In the genomic region with DNA sequence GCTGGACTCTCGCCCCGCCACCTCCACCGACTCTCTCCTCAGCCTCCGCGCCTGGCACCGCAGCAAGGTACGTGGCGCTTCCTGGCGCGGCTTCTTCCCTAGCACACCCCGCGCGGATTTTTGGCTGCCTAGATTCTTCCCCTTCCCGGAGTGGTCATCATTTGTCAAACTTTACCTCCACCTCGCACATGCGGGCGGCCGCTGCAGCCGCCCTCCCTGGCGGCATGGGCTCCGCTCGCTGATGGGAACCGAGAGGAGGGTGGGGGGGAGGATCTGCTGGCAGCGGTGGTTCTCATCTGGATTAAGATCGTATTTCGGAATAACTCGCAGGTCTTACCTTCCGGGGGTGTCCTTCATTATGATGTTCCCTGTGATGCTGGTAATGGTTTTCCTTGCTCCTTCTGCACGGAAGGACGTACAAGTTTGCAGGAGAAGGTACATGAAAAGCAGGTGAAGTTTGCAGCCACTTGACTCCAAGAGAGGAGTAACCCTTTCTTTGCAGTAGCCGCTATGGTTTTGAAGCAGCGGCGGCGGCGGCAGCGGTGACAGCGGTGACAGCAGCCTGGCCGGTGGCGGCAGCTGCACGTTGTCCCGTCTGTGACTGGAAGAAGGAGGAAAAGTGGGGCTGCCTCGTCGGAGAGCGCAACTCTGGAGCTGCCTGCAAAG, we compare ENCODE assay signal across 8 cellular contexts.
DNase-seq lines count a peak whose midpoint lies in the region; ATAC-seq lines count a peak whose summit lies in the region.

No MANE protein-coding gene starts in this region.

- ATAC-seq in GM18868 (IDR thresholded peaks at IDR 0.05; ENCODE audit: unreplicated experiment): peak; percentile 15

- DNase-seq in MV-4-11 (lab: John Stamatoyannopoulos, UW) (peak; percentile 27), cerebellar cortex (ENCODE audit: low spot score) (peak; percentile 18), NK-92 (lab: John Stamatoyannopoulos, UW; ENCODE audit: unreplicated experiment) (no peak)
- DNase-seq in stimulated activated CD4-positive, alpha-beta T cell treated with anti-CD3 and anti-CD28 coated beads, Interleukin-1b, Interleukin-23, amount 100 ng/mL, for 48 hours: no peak

- H3K4me1 ChIP-seq in ACC112 (ENCODE audit: control insufficient read depth, insufficient read depth, low read length, unreplicated experiment) (no peaks in the 10 kb centered on the region), mesodermal cell (ENCODE audit: control insufficient read depth, insufficient read depth, low read length, poor library complexity, severe bottlenecking) (no peaks in the 10 kb centered on the region), urinary bladder (ENCODE audit: insufficient read depth) (no peaks in the 10 kb centered on the region)

- no peaks in the 10 kb centered on the region for H3K79me2 ChIP-seq in ACC112 (ENCODE audit: control insufficient read depth, insufficient read depth, low read length, unreplicated experiment)

- no peaks in the 10 kb centered on the region for H3K9me3 ChIP-seq in mesodermal cell (ENCODE audit: control insufficient read depth, low read length)

- peak overlapping the region; percentile 73 for H3K4me3 ChIP-seq in ACC112 (ENCODE audit: low read depth, low read length)
- peak overlapping the region; percentile 52 for H3K4me3 ChIP-seq in mesodermal cell (ENCODE audit: extremely low read depth, insufficient read depth, low read length, poor library complexity, severe bottlenecking)
- peak overlapping the region; percentile 52 for H3K4me3 ChIP-seq in urinary bladder (ENCODE audit: low read depth, low read length)

- H3K36me3 ChIP-seq in ACC112 (ENCODE audit: insufficient read depth, low read length) (no peaks in the 10 kb centered on the region), mesodermal cell (ENCODE audit: control insufficient read depth, insufficient read depth, low read length) (no peaks in the 10 kb centered on the region), urinary bladder (ENCODE audit: insufficient read depth) (no peaks in the 10 kb centered on the region)

- 0% methylated on average over 28 to 31 of the region's 44 CpGs for WGBS in mesodermal cell (ENCODE audit: insufficient coverage in 2 of 2), 2 experiments
- 1% methylated on average over 44 of the region's 44 CpGs for WGBS in urinary bladder

- no peak overlapping the region for H2AFZ ChIP-seq in ACC112 (ENCODE audit: low read length, unreplicated experiment)

- H3K27ac ChIP-seq in ACC112 (ENCODE audit: low read depth, low read length): no peak overlapping the region
- H3K27ac ChIP-seq in mesodermal cell (ENCODE audit: low read depth, low read length, severe bottlenecking): no peak overlapping the region
- H3K27ac ChIP-seq in urinary bladder (ENCODE audit: low read depth): no peak overlapping the region

- peaks cover 63% of the 10 kb centered on the region for H3K27me3 ChIP-seq in ACC112 (ENCODE audit: insufficient read depth, low read length)

Comparison
In these comparisons a context has a peak if more than half of its experiments do, and no peak if none do; other contexts are left out.
1. DNase-seq: peak in MV-4-11 (single experiment) and cerebellar cortex (single experiment); none in stimulated activated CD4-positive, alpha-beta T cell treated with anti-CD3 and anti-CD28 coated beads, Interleukin-1b, Interleukin-23, amount 100 ng/mL, for 48 hours (single experiment) and NK-92 (single experiment).
2. Peak in every context shown above with its lines, with median percentiles within 50 percentile points of each other: H3K4me3 ChIP-seq.